Comparison of ENCODE assay signal across 25 cellular contexts in the genomic region with DNA sequence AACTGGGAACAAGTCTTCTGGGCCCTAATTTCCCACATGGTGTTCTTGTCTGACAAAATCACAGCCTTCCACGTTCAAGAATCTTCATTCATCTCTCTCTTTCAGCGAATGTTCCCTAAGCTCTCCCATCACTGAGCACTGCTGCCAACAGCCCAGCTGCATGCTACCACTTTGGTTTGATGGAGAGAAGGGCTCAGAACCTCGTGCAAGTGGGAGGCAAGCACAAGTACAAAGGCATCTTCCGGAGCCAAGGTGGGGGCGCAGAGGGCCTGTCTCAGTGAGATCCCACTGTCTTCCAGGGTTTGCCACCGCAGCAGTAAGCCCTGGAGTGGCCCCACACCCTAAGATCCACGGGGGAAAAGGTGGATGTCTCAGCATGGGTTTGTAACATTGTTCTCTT. TPM values are rescaled to one million over a fixed set of nuclear protein-coding genes. Genes with fewer than 3 reads are reported as not detected.
"Had no signal": no experiment of that assay in that cellular context is flagged by ENCODE, and none has a peak within 500 bp of the region (broad histone marks: within the 10 kb centered on the region; RNA-seq: fewer than 3 reads in every experiment).

No MANE protein-coding gene starts in this region.

- FAIRE-seq: pancreas had no signal

- H3K9me3 Mint-ChIP-seq: activated naive CD4-positive, alpha-beta T cell treated with anti-CD3 and anti-CD28 coated beads, Interleukin-2, amount 10 ng/mL, durations not matched to agents 7 days and 5 days; activated T-cell treated with anti-CD3 and anti-CD28 coated beads, Interleukin-2, amount 50 U/mL, for 72 hours; endodermal cell; stimulated activated naive CD8-positive, alpha-beta T cell treated with anti-CD3 and anti-CD28 coated beads, Interleukin-15, Interleukin-2, amounts not matched to agents 100 ng/mL and 50 ng/mL, for 24 hours had no signal

- H3K27me3 Mint-ChIP-seq: stimulated activated naive CD8-positive, alpha-beta T cell treated with anti-CD3 and anti-CD28 coated beads, Interleukin-15, Interleukin-2, amounts not matched to agents 100 ng/mL and 50 ng/mL, for 24 hours had no signal

- H3K27me3 ChIP-seq: breast epithelium, gastrocnemius medialis, pancreas, thyroid gland, upper lobe of right lung had no signal

- H3K4me3 Mint-ChIP-seq: activated T-cell treated with anti-CD3 and anti-CD28 coated beads, Interleukin-2, amount 50 U/mL, for 72 hours; endodermal cell had no signal

- H3K27ac Mint-ChIP-seq: activated naive CD4-positive, alpha-beta T cell treated with anti-CD3 and anti-CD28 coated beads, Interleukin-2, amount 10 ng/mL, durations not matched to agents 7 days and 5 days; activated T-cell treated with anti-CD3 and anti-CD28 coated beads, Interleukin-2, amount 50 U/mL, for 72 hours; endodermal cell; stimulated activated naive CD8-positive, alpha-beta T cell treated with anti-CD3 and anti-CD28 coated beads, Interleukin-15, Interleukin-2, amounts not matched to agents 100 ng/mL and 50 ng/mL, for 24 hours had no signal

- H3K4me3 ChIP-seq: breast epithelium, coronary artery, esophagus squamous epithelium, gastrocnemius medialis, mucosa of descending colon, SK-N-MC, skin epidermis, thyroid gland, upper lobe of right lung had no signal

- H3K36me3 ChIP-seq: breast epithelium, esophagus squamous epithelium, gastrocnemius medialis, pancreas, thyroid gland, upper lobe of right lung, WERI-Rb-1 had no signal

- ATAC-seq: activated T-cell treated with anti-CD3 and anti-CD28 coated beads, Interleukin-2, amount 50 U/mL, for 72 hours; gastrocnemius medialis; left colon; mucosa of descending colon; pancreas; right cardiac atrium; upper lobe of right lung had no signal

- H3K27ac ChIP-seq: breast epithelium, coronary artery, esophagus squamous epithelium, gastrocnemius medialis, pancreas, SK-N-MC, skin epidermis, thyroid gland, upper lobe of right lung, WERI-Rb-1 had no signal

- H3K4me1 ChIP-seq: breast epithelium had no signal

- DNase-seq: activated CD4-positive, alpha-beta T cell treated with anti-CD3 and anti-CD28 coated beads, Interleukin-2, amount 50 U/mL, for 48 hours; activated effector memory CD4-positive, alpha-beta T cell treated with Interleukin-2 at 50 U/mL for 16 hours; activated naive CD4-positive, alpha-beta T cell treated with anti-CD3 and anti-CD28 coated beads, Interleukin-2, amount 10 ng/mL, durations not matched to agents 7 days and 5 days; activated T-cell treated with anti-CD3 and anti-CD28 coated beads, Interleukin-2, amount 50 U/mL, for 72 hours; endodermal cell; esophagus squamous epithelium; gastrocnemius medialis; islet precursor cell; left colon; mesendoderm; right cardiac atrium; stimulated activated CD4-positive, alpha-beta T cell treated with anti-CD3 and anti-CD28 coated beads, Interleukin-1b, Interleukin-23, amount 100 ng/mL, for 48 hours; substantia nigra; SW 1271; thyroid gland; upper lobe of right lung; WERI-Rb-1 had no signal

- H3K9me3 ChIP-seq: breast epithelium, esophagus squamous epithelium, gastrocnemius medialis, mucosa of descending colon, pancreas, thyroid gland, upper lobe of right lung had no signal

RNA-seq across cellular contexts. Expression of a gene that starts 17.2 kb away (rescaled TPM):
- total RNA-seq: T-helper 2 cell treated with Interferon-gamma antibody and Interleukin-4, amounts not matched to agents 100 ng/mL and 5 ng/mL, for 36 hours had no signal
